Comparison of ENCODE assay signal across 10 cellular contexts in the genomic region with DNA sequence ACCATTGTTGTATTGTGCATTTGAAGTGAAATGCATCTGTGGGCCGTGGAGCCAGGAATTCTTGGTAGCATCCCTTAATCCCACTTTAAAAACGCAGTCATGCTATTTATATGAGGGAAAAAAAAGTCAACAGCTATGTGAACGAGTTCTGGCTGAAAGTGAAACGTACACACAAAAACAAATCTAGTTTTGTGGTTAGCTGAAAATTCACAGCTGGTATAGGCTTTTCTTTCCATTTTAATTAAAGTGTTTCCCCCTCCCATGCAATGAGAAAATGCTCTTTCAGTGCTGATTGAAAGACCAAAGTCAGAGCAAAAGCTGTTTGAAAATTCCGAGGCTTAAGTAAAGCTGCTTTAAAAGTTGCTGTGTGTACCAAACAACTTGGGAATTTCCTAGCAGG.
A peak's percentile ranks its signal among the peaks of the same experiment; 100 is the strongest.
DNase-seq lines count a peak whose midpoint lies in the region; ATAC-seq and TF ChIP-seq lines count a peak whose summit lies in the region.
"Had no signal": no experiment of that assay in that cellular context is flagged by ENCODE, and none has a peak within 500 bp of the region (broad histone marks: within the 10 kb centered on the region; RNA-seq: fewer than 3 reads in every experiment).

No MANE protein-coding gene starts in this region.

- TF ChIP-seq POLR2A in Peyer's patch (IDR thresholded peaks at IDR 0.05) = no peak

- no peaks in the 10 kb centered on the region for H3K9me3 ChIP-seq in Peyer's patch
- H3K9me3 ChIP-seq: Caco-2 had no signal

- H3K27ac ChIP-seq in Peyer's patch = no peak overlapping the region

- H3K27me3 ChIP-seq in Peyer's patch = no peaks in the 10 kb centered on the region

- no peak for TF ChIP-seq CTCF in Peyer's patch (IDR thresholded peaks at IDR 0.05)

- H3K36me3 ChIP-seq in Peyer's patch = peaks cover 0 to 11% (median 0%) of the 10 kb centered on the region in 3 donors

- H3K4me1 ChIP-seq in Peyer's patch = no peaks in the 10 kb centered on the region
- H3K4me1 ChIP-seq: Caco-2 had no signal

- peak; percentile 6 for DNase-seq in fibroblast of peridontal ligament (ENCODE audit: extremely low read depth)
- DNase-seq in NCI-H1048 (lab: John Stamatoyannopoulos, UW) = no peak
- DNase-seq in HPDE6-E6E7 (ENCODE audit: extremely low spot score) = no peak
- DNase-seq in GM19238 (ENCODE audit: insufficient read length, low spot score) = no peak
- no peak for DNase-seq in Peyer's patch
- DNase-seq: Caco-2, trophoblast cell had no signal

- no peak overlapping the region for H3K4me3 ChIP-seq in Peyer's patch

- ATAC-seq in GM18511 (IDR thresholded peaks at IDR 0.05; ENCODE audit: unreplicated experiment) (peak; percentile 80), GM21515 (IDR thresholded peaks at IDR 0.05; ENCODE audit: unreplicated experiment) (peak; percentile 77), HG03354 (IDR thresholded peaks at IDR 0.05; ENCODE audit: poor library complexity, severe bottlenecking, unreplicated experiment) (peak; percentile 60)
